In genomic region chr1:181112071-181112929, GRCh38 we compare ENCODE assay signal across 1 cellular context.
A peak's percentile ranks its signal among the peaks of the same experiment; 100 is the strongest.
TF ChIP-seq lines count a peak whose summit lies in the region.

No MANE protein-coding gene starts in this region.

TF ChIP-seq in SK-N-SH, 30 proteins besides CTCF, POLR2A, EP300 and RAD21 (continued from another document):
- TF ChIP-seq, protein P1, sequence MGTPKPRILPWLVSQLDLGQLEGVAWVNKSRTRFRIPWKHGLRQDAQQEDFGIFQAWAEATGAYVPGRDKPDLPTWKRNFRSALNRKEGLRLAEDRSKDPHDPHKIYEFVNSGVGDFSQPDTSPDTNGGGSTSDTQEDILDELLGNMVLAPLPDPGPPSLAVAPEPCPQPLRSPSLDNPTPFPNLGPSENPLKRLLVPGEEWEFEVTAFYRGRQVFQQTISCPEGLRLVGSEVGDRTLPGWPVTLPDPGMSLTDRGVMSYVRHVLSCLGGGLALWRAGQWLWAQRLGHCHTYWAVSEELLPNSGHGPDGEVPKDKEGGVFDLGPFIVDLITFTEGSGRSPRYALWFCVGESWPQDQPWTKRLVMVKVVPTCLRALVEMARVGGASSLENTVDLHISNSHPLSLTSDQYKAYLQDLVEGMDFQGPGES (IDR thresholded peaks at IDR 0.05; ENCODE audit: low read depth, low read length), result no peak
- TF ChIP-seq, protein P2, sequence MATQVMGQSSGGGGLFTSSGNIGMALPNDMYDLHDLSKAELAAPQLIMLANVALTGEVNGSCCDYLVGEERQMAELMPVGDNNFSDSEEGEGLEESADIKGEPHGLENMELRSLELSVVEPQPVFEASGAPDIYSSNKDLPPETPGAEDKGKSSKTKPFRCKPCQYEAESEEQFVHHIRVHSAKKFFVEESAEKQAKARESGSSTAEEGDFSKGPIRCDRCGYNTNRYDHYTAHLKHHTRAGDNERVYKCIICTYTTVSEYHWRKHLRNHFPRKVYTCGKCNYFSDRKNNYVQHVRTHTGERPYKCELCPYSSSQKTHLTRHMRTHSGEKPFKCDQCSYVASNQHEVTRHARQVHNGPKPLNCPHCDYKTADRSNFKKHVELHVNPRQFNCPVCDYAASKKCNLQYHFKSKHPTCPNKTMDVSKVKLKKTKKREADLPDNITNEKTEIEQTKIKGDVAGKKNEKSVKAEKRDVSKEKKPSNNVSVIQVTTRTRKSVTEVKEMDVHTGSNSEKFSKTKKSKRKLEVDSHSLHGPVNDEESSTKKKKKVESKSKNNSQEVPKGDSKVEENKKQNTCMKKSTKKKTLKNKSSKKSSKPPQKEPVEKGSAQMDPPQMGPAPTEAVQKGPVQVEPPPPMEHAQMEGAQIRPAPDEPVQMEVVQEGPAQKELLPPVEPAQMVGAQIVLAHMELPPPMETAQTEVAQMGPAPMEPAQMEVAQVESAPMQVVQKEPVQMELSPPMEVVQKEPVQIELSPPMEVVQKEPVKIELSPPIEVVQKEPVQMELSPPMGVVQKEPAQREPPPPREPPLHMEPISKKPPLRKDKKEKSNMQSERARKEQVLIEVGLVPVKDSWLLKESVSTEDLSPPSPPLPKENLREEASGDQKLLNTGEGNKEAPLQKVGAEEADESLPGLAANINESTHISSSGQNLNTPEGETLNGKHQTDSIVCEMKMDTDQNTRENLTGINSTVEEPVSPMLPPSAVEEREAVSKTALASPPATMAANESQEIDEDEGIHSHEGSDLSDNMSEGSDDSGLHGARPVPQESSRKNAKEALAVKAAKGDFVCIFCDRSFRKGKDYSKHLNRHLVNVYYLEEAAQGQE (IDR thresholded peaks at IDR 0.05; ENCODE audit: low read depth, low read length), result 0 out of 2 replicates have a peak, but pooled peaks have one; percentile 50
- TF ChIP-seq GABPA (IDR thresholded peaks at IDR 0.05; ENCODE audit: low read depth) (no peak), RFX5 (IDR thresholded peaks at IDR 0.05; ENCODE audit: low read length) (no peak), MEF2A (IDR thresholded peaks at IDR 0.05; ENCODE audit: borderline replicate concordance, low read depth) (peak; percentile 33; the same call in 1 of the 2 replicates), ZBTB33 (IDR thresholded peaks at IDR 0.05; ENCODE audit: borderline replicate concordance, low read depth) (peak; percentile 47; the same call in 1 of the 2 replicates), GATA2 (CRISPR knock-in tag; IDR thresholded peaks at IDR 0.05) (no peak), SMC3 (IDR thresholded peaks at IDR 0.05; ENCODE audit: low read depth, low read length) (no peak), MXI1 (IDR thresholded peaks at IDR 0.05; ENCODE audit: low read depth, low read length) (no peak)
- TF ChIP-seq, protein P3, sequence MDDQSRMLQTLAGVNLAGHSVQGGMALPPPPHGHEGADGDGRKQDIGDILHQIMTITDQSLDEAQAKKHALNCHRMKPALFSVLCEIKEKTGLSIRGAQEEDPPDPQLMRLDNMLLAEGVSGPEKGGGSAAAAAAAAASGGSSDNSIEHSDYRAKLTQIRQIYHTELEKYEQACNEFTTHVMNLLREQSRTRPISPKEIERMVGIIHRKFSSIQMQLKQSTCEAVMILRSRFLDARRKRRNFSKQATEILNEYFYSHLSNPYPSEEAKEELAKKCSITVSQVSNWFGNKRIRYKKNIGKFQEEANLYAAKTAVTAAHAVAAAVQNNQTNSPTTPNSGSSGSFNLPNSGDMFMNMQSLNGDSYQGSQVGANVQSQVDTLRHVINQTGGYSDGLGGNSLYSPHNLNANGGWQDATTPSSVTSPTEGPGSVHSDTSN (IDR thresholded peaks at IDR 0.05), result peak; percentile 78
